In the genomic region with DNA sequence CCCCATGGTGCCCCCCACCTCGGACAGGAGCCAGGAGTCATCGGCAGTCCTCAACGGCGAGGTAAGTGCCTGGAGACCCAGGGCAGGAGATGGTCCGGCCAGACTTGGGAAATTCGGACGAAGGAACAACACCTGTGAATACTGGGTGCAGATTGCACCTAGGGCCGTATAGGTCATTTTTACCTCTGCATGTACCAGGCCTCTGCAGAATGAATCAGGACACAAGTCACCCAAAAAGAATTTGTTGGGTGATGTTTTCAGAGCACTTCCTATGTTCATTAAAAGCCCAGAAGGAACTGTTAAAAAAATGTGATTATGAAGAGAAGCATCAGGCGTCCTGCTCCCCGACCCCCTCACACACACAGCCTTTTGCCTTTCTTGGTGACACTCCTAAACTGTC, we compare ENCODE assay signal across 24 cellular contexts.
"Had no signal": no experiment of that assay in that cellular context is flagged by ENCODE, and none has a peak within 500 bp of the region (broad histone marks: within the 10 kb centered on the region; RNA-seq: fewer than 3 reads in every experiment).

No MANE protein-coding gene starts in this region.

- H3K27ac ChIP-seq: coronary artery, esophagus squamous epithelium, left lung, ovary, psoas muscle, sigmoid colon, testis, tibial artery had no signal

- H3K4me3 ChIP-seq: coronary artery, esophagus squamous epithelium, left lung, ovary, psoas muscle, sigmoid colon, testis, tibial artery had no signal

- DNase-seq: dermis blood vessel endothelial cell; effector memory CD4-positive, alpha-beta T cell; erythroblast; esophagus squamous epithelium; kidney; left cardiac atrium; left lung; mesendoderm; midbrain; naive thymus-derived CD4-positive, alpha-beta T cell; occipital lobe; ovary; posterior cingulate gyrus; psoas muscle; right cardiac atrium; sigmoid colon; stimulated activated CD4-positive, alpha-beta T cell treated with anti-CD3 and anti-CD28 coated beads, Interleukin-2, amount 100 ng/mL, for 24 hours; stimulated activated CD4-positive, alpha-beta T cell treated with anti-CD3 and anti-CD28 coated beads, Interleukin-4, amount 100 ng/mL, for 24 hours; stimulated activated naive CD8-positive, alpha-beta T cell treated with anti-CD3 and anti-CD28 coated beads, Interleukin-15, Interleukin-2, amounts not matched to agents 100 U/mL and 50 U/mL, for 24 hours; substantia nigra; testis; tibial artery had no signal

- H3K36me3 ChIP-seq: esophagus squamous epithelium, left lung, ovary, sigmoid colon, tibial artery had no signal

- H3K27me3 ChIP-seq: esophagus squamous epithelium, ovary, sigmoid colon, testis, tibial artery had no signal

- H3K4me1 ChIP-seq: esophagus squamous epithelium, left lung, psoas muscle, sigmoid colon, testis, tibial artery had no signal

- ATAC-seq: left cardiac atrium; left lung; naive thymus-derived CD4-positive, alpha-beta T cell; psoas muscle; right cardiac atrium; stimulated activated effector memory CD8-positive, alpha-beta T cell treated with anti-CD3 and anti-CD28 coated beads, Interleukin-12 subunit alpha, Interleukin-12 subunit beta, amount 100 ng/mL, for 72 hours; stimulated activated naive CD8-positive, alpha-beta T cell treated with anti-CD3 and anti-CD28 coated beads, Interleukin-15, Interleukin-2, amounts not matched to agents 100 U/mL and 50 U/mL, for 24 hours had no signal

- H3K9me3 ChIP-seq: esophagus squamous epithelium, left lung, ovary, psoas muscle, sigmoid colon, testis, tibial artery had no signal
